In genomic region chr5:159887050-159887449, GRCh38 we compare ENCODE assay signal across 22 cellular contexts. TPM values are rescaled to one million over a fixed set of nuclear protein-coding genes. Genes with fewer than 3 reads are reported as not detected.
"Had no signal": no experiment of that assay in that cellular context is flagged by ENCODE, and none has a peak within 500 bp of the region (broad histone marks: within the 10 kb centered on the region; RNA-seq: fewer than 3 reads in every experiment).

No MANE protein-coding gene starts in this region.

- H3K9me3 Mint-ChIP-seq: activated CD8-positive, alpha-beta T cell treated with anti-CD3 and anti-CD28 coated beads for 36 hours; activated naive CD4-positive, alpha-beta T cell treated with anti-CD3 and anti-CD28 coated beads for 36 hours; activated T-cell treated with anti-CD3 and anti-CD28 coated beads, Interleukin-2, amount 50 U/mL, for 4 hours; endodermal cell; nephron; stimulated activated effector memory CD8-positive, alpha-beta T cell treated with anti-CD3 and anti-CD28 coated beads, Interleukin-12 subunit alpha, Interleukin-12 subunit beta, amount 100 ng/mL, for 72 hours; type B pancreatic cell had no signal

- H3K36me3 ChIP-seq: brain microvascular endothelial cell, colonic mucosa, sigmoid colon had no signal

- H3K4me3 Mint-ChIP-seq: activated CD8-positive, alpha-beta T cell treated with anti-CD3 and anti-CD28 coated beads for 36 hours; activated naive CD4-positive, alpha-beta T cell treated with anti-CD3 and anti-CD28 coated beads for 36 hours; activated T-cell treated with anti-CD3 and anti-CD28 coated beads, Interleukin-2, amount 50 U/mL, for 4 hours; endodermal cell; nephron; stimulated activated effector memory CD8-positive, alpha-beta T cell treated with anti-CD3 and anti-CD28 coated beads, Interleukin-12 subunit alpha, Interleukin-12 subunit beta, amount 100 ng/mL, for 72 hours; type B pancreatic cell had no signal

- H3K4me1 ChIP-seq: colonic mucosa, sigmoid colon, testis had no signal

- DNase-seq: activated CD4-positive, alpha-beta T cell treated with anti-CD3 and anti-CD28 coated beads for 48 hours; activated CD4-positive, CD25-positive, alpha-beta regulatory T cell; activated CD8-positive, alpha-beta T cell treated with anti-CD3 and anti-CD28 coated beads for 36 hours; activated naive CD4-positive, alpha-beta T cell treated with anti-CD3 and anti-CD28 coated beads for 36 hours; activated T-cell treated with anti-CD3 and anti-CD28 coated beads, Interleukin-2, amount 50 U/mL, for 4 hours; brain microvascular endothelial cell; central memory CD4-positive, alpha-beta T cell; colonic mucosa; endodermal cell; foreskin keratinocyte; glutamatergic neuron; hypothalamus; islet precursor cell; posterior cingulate gyrus; sigmoid colon; stimulated activated CD4-positive, alpha-beta T cell treated with anti-CD3 and anti-CD28 coated beads, Interleukin-4, amount 100 ng/mL, for 24 hours; testis had no signal

- ATAC-seq: activated CD8-positive, alpha-beta T cell treated with anti-CD3 and anti-CD28 coated beads for 36 hours; activated T-cell treated with anti-CD3 and anti-CD28 coated beads, Interleukin-2, amount 50 U/mL, for 4 hours; foreskin keratinocyte; stimulated activated effector memory CD8-positive, alpha-beta T cell treated with anti-CD3 and anti-CD28 coated beads, Interleukin-12 subunit alpha, Interleukin-12 subunit beta, amount 100 ng/mL, for 72 hours had no signal

- H3K27me3 ChIP-seq: brain microvascular endothelial cell, colonic mucosa, sigmoid colon, testis had no signal

- H3K36me3 Mint-ChIP-seq: stimulated activated effector memory CD8-positive, alpha-beta T cell treated with anti-CD3 and anti-CD28 coated beads, Interleukin-12 subunit alpha, Interleukin-12 subunit beta, amount 100 ng/mL, for 72 hours; type B pancreatic cell had no signal

- H3K27ac Mint-ChIP-seq: activated CD8-positive, alpha-beta T cell treated with anti-CD3 and anti-CD28 coated beads for 36 hours; activated naive CD4-positive, alpha-beta T cell treated with anti-CD3 and anti-CD28 coated beads for 36 hours; endodermal cell; nephron; stimulated activated effector memory CD8-positive, alpha-beta T cell treated with anti-CD3 and anti-CD28 coated beads, Interleukin-12 subunit alpha, Interleukin-12 subunit beta, amount 100 ng/mL, for 72 hours; type B pancreatic cell had no signal

- H3K4me1 Mint-ChIP-seq: nephron; stimulated activated effector memory CD8-positive, alpha-beta T cell treated with anti-CD3 and anti-CD28 coated beads, Interleukin-12 subunit alpha, Interleukin-12 subunit beta, amount 100 ng/mL, for 72 hours had no signal

- H3K27ac ChIP-seq: brain microvascular endothelial cell, colonic mucosa, epithelial cell of prostate, foreskin keratinocyte, sigmoid colon, testis had no signal

- H3K9me3 ChIP-seq: colonic mucosa, sigmoid colon, testis had no signal

- H3K4me3 ChIP-seq: colonic mucosa, lung, sigmoid colon, testis had no signal

RNA-seq across cellular contexts. Expression of gene ADRA1B, which starts 29.2 kb away (rescaled TPM):
- total RNA-seq: activated CD8-positive, alpha-beta T cell treated with anti-CD3 and anti-CD28 coated beads for 36 hours; activated naive CD4-positive, alpha-beta T cell treated with anti-CD3 and anti-CD28 coated beads for 36 hours had no signal
- polyA plus RNA-seq: foreskin keratinocyte had no signal
